ENCODE assay signal across 32 cellular contexts in genomic region chr2:55092439-55092838, GRCh38. TPM values are rescaled to one million over a fixed set of nuclear protein-coding genes. Genes with fewer than 3 reads are reported as not detected.
DNase-seq lines count a peak whose midpoint lies in the region; ATAC-seq, FAIRE-seq and TF ChIP-seq lines count a peak whose summit lies in the region.
"Had no signal": no experiment of that assay in that cellular context is flagged by ENCODE, and none has a peak within 500 bp of the region (broad histone marks: within the 10 kb centered on the region; RNA-seq: fewer than 3 reads in every experiment).

No MANE protein-coding gene starts in this region.

- TF ChIP-seq CTCF in GM23338 (conservative IDR thresholded peaks at IDR 0.05; ENCODE audit: low read depth in 2 of 2) = no peak
- TF ChIP-seq CTCF in RWPE2 (IDR thresholded peaks at IDR 0.05; ENCODE audit: poor library complexity, severe bottlenecking) = no peak
- no peak for TF ChIP-seq CTCF in hepatocyte (IDR thresholded peaks at IDR 0.05; ENCODE audit: poor library complexity)
- no peak for TF ChIP-seq CTCF in left ventricle myocardium inferior (IDR thresholded peaks at IDR 0.05; ENCODE audit: borderline replicate concordance)

- no peak overlapping the region for H3K4me3 Mint-ChIP-seq in GM23338
- H3K4me3 Mint-ChIP-seq: activated CD4-positive, alpha-beta T cell treated with anti-CD3 and anti-CD28 coated beads, Interleukin-2, amount 10 ng/mL, durations not matched to agents 24 days and 14 days; activated CD8-positive, alpha-beta memory T cell treated with anti-CD3 and anti-CD28 coated beads, Interleukin-2, amount 10 ng/mL, durations not matched to agents 7 days and 5 days; B cell; CD8-positive, alpha-beta memory T cell; endodermal cell; H9; memory B cell; stimulated activated naive CD8-positive, alpha-beta T cell treated with anti-CD3 and anti-CD28 coated beads, Interleukin-15, Interleukin-2, amounts not matched to agents 100 ng/mL and 50 ng/mL, for 24 hours had no signal

- peaks cover 11% of the 10 kb centered on the region for H3K9me2 ChIP-seq in GM23338 (ENCODE audit: insufficient read depth)
- H3K9me2 ChIP-seq in hepatocyte (replicated peaks; ENCODE audit: insufficient read depth) = no peaks in the 10 kb centered on the region

- H3K27me3 ChIP-seq in GM23338 (ENCODE audit: insufficient read depth) = no peaks in the 10 kb centered on the region
- H3K27me3 ChIP-seq in RWPE2 (ENCODE audit: insufficient read depth, poor library complexity, severe bottlenecking) = no peaks in the 10 kb centered on the region
- no peaks in the 10 kb centered on the region for H3K27me3 ChIP-seq in hepatocyte
- no peaks in the 10 kb centered on the region for H3K27me3 ChIP-seq in small intestine (ENCODE audit: control insufficient read depth in 2 of 2, insufficient read depth in 2 of 2, low read length in 2 of 2)
- no peaks in the 10 kb centered on the region for H3K27me3 ChIP-seq in MG63
- H3K27me3 ChIP-seq in left ventricle myocardium inferior (ENCODE audit: low read depth) = no peaks in the 10 kb centered on the region
- H3K27me3 ChIP-seq: gastroesophageal sphincter, SJSA1 had no signal

- DNase-seq in GM23338 (ENCODE audit: low spot score) (no peak), RWPE2 (ENCODE audit: low spot score) (no peak), hepatocyte (ENCODE audit: low spot score) (no peak), small intestine (peak; percentile 67), SHP77 (lab: John Stamatoyannopoulos, UW) (no peak), MG63 (no peak), left ventricle myocardium inferior (no peak)
- DNase-seq: ACHN; activated CD4-positive, alpha-beta T cell treated with anti-CD3 and anti-CD28 coated beads, Interleukin-2, amount 10 ng/mL, durations not matched to agents 24 days and 14 days; activated CD8-positive, alpha-beta memory T cell treated with anti-CD3 and anti-CD28 coated beads, Interleukin-2, amount 10 ng/mL, durations not matched to agents 7 days and 5 days; activated naive CD4-positive, alpha-beta T cell; activated T-cell treated with anti-CD3 and anti-CD28 coated beads, Interleukin-2, amount 50 U/mL, for 48 hours; CD8-positive, alpha-beta memory T cell; central memory CD4-positive, alpha-beta T cell; dermis blood vessel endothelial cell; DMS 273 treated with DMSO at 0.1 percent for 48 hours; endodermal cell; H9; NCI-H1092 treated with DMSO at 0.1 percent for 48 hours; NCI-H1694 treated with DMSO at 0.1 percent for 48 hours; NCI-H446 treated with DMSO at 0.1 percent for 48 hours; NCI-H774; posterior cingulate gyrus; right cardiac atrium; stimulated activated CD4-positive, alpha-beta T cell treated with anti-CD3 and anti-CD28 coated beads, Interleukin-2, amount 100 ng/mL, for 24 hours; WERI-Rb-1 had no signal

- no peak overlapping the region for H3K4me3 ChIP-seq in GM23338
- H3K4me3 ChIP-seq in RWPE2 (ENCODE audit: severe bottlenecking) = no peak overlapping the region
- H3K4me3 ChIP-seq in hepatocyte = no peak overlapping the region
- no peak overlapping the region for H3K4me3 ChIP-seq in small intestine (ENCODE audit: low read depth in 1 of 2, low read length in 2 of 2)
- H3K4me3 ChIP-seq in MG63 = no peak overlapping the region
- H3K4me3 ChIP-seq in left ventricle myocardium inferior = no peak overlapping the region
- H3K4me3 ChIP-seq: gastroesophageal sphincter, SJSA1, thoracic aorta had no signal

- H2AFZ ChIP-seq in GM23338 = peak overlapping the region; percentile 81; the same call in 1 of the 2 replicates
- H2AFZ ChIP-seq in hepatocyte = no peak overlapping the region

- H3K27ac ChIP-seq in GM23338 (ENCODE audit: low read depth) (no peak overlapping the region), RWPE2 (ENCODE audit: poor library complexity, severe bottlenecking) (peak overlapping the region; percentile 85), hepatocyte (peak overlapping the region; percentile 30), small intestine (ENCODE audit: low read depth in 1 of 2, low read length in 1 of 2) (no peak overlapping the region), left ventricle myocardium inferior (replicated peaks) (no peak overlapping the region)
- H3K27ac ChIP-seq: gastroesophageal sphincter, SJSA1, thoracic aorta, WERI-Rb-1 had no signal

- peaks cover 4% of the 10 kb centered on the region for H3K4me1 Mint-ChIP-seq in GM23338
- H3K4me1 Mint-ChIP-seq: B cell, memory B cell had no signal

- WGBS in hepatocyte (ENCODE audit: low lambda C conversion rate, missing lambda C conversion rate) = 95% methylated on average over 6 of the region's 6 CpGs
- WGBS in small intestine, 3 donors = 39 to 80% (median 59%) methylated on average over 6 of the region's 6 CpGs

- H3K36me3 Mint-ChIP-seq in GM23338 (ENCODE audit: low read depth) = no peaks in the 10 kb centered on the region
- H3K36me3 Mint-ChIP-seq: activated CD8-positive, alpha-beta memory T cell treated with anti-CD3 and anti-CD28 coated beads, Interleukin-2, amount 10 ng/mL, durations not matched to agents 7 days and 5 days; CD8-positive, alpha-beta memory T cell; memory B cell had no signal

- intact Hi-C loops in left ventricle myocardium inferior (cut with micrococcal nuclease) = no loop called here

- no peaks in the 10 kb centered on the region for H3K4me1 ChIP-seq in GM23338 (ENCODE audit: insufficient read depth)
- H3K4me1 ChIP-seq in RWPE2 (ENCODE audit: insufficient read depth, poor library complexity, severe bottlenecking) = peaks cover 34% of the 10 kb centered on the region
- H3K4me1 ChIP-seq in hepatocyte (ENCODE audit: insufficient read depth) = peaks cover 12% of the 10 kb centered on the region
- no peaks in the 10 kb centered on the region for H3K4me1 ChIP-seq in small intestine (ENCODE audit: control insufficient read depth in 2 of 2, insufficient read depth in 1 of 2, low read depth in 1 of 2, low read length in 1 of 2)
- H3K4me1 ChIP-seq in left ventricle myocardium inferior = peaks cover 25% of the 10 kb centered on the region

- no peak for FAIRE-seq in small intestine (lab: Jason Lieb, UNC)

- H3K27ac Mint-ChIP-seq in GM23338 = no peak overlapping the region
- H3K27ac Mint-ChIP-seq: activated CD4-positive, alpha-beta T cell treated with anti-CD3 and anti-CD28 coated beads, Interleukin-2, amount 10 ng/mL, durations not matched to agents 24 days and 14 days; activated CD8-positive, alpha-beta memory T cell treated with anti-CD3 and anti-CD28 coated beads, Interleukin-2, amount 10 ng/mL, durations not matched to agents 7 days and 5 days; B cell; endodermal cell; memory B cell; stimulated activated naive CD8-positive, alpha-beta T cell treated with anti-CD3 and anti-CD28 coated beads, Interleukin-15, Interleukin-2, amounts not matched to agents 100 ng/mL and 50 ng/mL, for 24 hours had no signal

- ATAC-seq in GM23338 = no peak
- ATAC-seq in RWPE2 (ENCODE audit: low read depth) = peak; percentile 44; the same call in 2 of the 3 replicates
- ATAC-seq: activated CD8-positive, alpha-beta memory T cell treated with anti-CD3 and anti-CD28 coated beads, Interleukin-2, amount 10 ng/mL, durations not matched to agents 7 days and 5 days; gastroesophageal sphincter; right cardiac atrium had no signal

- H4K20me1 ChIP-seq in GM23338 (replicated peaks; ENCODE audit: insufficient read depth) (no peaks in the 10 kb centered on the region), hepatocyte (ENCODE audit: insufficient read depth, poor library complexity, severe bottlenecking) (no peaks in the 10 kb centered on the region)

- H3K79me2 ChIP-seq in GM23338 (replicated peaks; ENCODE audit: insufficient read depth) (no peaks in the 10 kb centered on the region), hepatocyte (no peaks in the 10 kb centered on the region)

- H3F3A ChIP-seq in GM23338 (replicated peaks; ENCODE audit: low read depth) = no peaks in the 10 kb centered on the region

- no peaks in the 10 kb centered on the region; the same call in 1 of the 2 replicates for H3K36me3 ChIP-seq in GM23338 (ENCODE audit: insufficient read depth)
- no peaks in the 10 kb centered on the region for H3K36me3 ChIP-seq in RWPE2 (ENCODE audit: low read depth)
- H3K36me3 ChIP-seq in hepatocyte (replicated peaks; ENCODE audit: insufficient read depth, low read depth) = no peaks in the 10 kb centered on the region
- H3K36me3 ChIP-seq in small intestine (ENCODE audit: control insufficient read depth in 2 of 2, insufficient read depth in 2 of 2, low read length in 2 of 2) = no peaks in the 10 kb centered on the region
- no peaks in the 10 kb centered on the region for H3K36me3 ChIP-seq in MG63
- no peaks in the 10 kb centered on the region for H3K36me3 ChIP-seq in left ventricle myocardium inferior
- H3K36me3 ChIP-seq: gastroesophageal sphincter, SJSA1, thoracic aorta, WERI-Rb-1 had no signal

- no peak overlapping the region for H3K4me2 ChIP-seq in GM23338
- no peak overlapping the region for H3K4me2 ChIP-seq in hepatocyte

- H3K9me3 ChIP-seq in RWPE2 (ENCODE audit: severe bottlenecking) = no peaks in the 10 kb centered on the region
- no peaks in the 10 kb centered on the region for H3K9me3 ChIP-seq in hepatocyte (ENCODE audit: low read depth)
- H3K9me3 ChIP-seq in small intestine (ENCODE audit: control insufficient read depth, low read depth) = no peaks in the 10 kb centered on the region
- H3K9me3 ChIP-seq in MG63 = no peaks in the 10 kb centered on the region
- H3K9me3 ChIP-seq in left ventricle myocardium inferior (replicated peaks) = no peaks in the 10 kb centered on the region
- H3K9me3 ChIP-seq: gastroesophageal sphincter, SJSA1, thoracic aorta had no signal

- H3K9me3 Mint-ChIP-seq in GM23338 = no peaks in the 10 kb centered on the region
- H3K9me3 Mint-ChIP-seq: CD8-positive, alpha-beta memory T cell; endodermal cell; H9; memory B cell; stimulated activated naive CD8-positive, alpha-beta T cell treated with anti-CD3 and anti-CD28 coated beads, Interleukin-15, Interleukin-2, amounts not matched to agents 100 ng/mL and 50 ng/mL, for 24 hours had no signal

- H3K27me3 Mint-ChIP-seq in GM23338 (ENCODE audit: insufficient read depth, low read depth, poor library complexity) = no peaks in the 10 kb centered on the region
- H3K27me3 Mint-ChIP-seq: activated CD4-positive, alpha-beta T cell treated with anti-CD3 and anti-CD28 coated beads, Interleukin-2, amount 10 ng/mL, durations not matched to agents 24 days and 14 days; activated CD8-positive, alpha-beta memory T cell treated with anti-CD3 and anti-CD28 coated beads, Interleukin-2, amount 10 ng/mL, durations not matched to agents 7 days and 5 days; CD8-positive, alpha-beta memory T cell; memory B cell; stimulated activated naive CD8-positive, alpha-beta T cell treated with anti-CD3 and anti-CD28 coated beads, Interleukin-15, Interleukin-2, amounts not matched to agents 100 ng/mL and 50 ng/mL, for 24 hours had no signal

RNA-seq across cellular contexts. Expression of gene RTN4, which starts 42.2 kb away (rescaled TPM):
- 221 and 244 TPM in 2 replicates for total RNA-seq in GM23338 (2014; rRNA removed; shearing (Covaris generic))
- polyA plus RNA-seq in GM23338 (2016; fragmentation: Nextera tagmentation; extraction: Ambion mirVana) (218 and 221 TPM in 2 replicates), hepatocyte (437 and 455 TPM in 2 replicates), small intestine (100 to 1,000 TPM in 2 of 3 donors, 10 to 100 TPM in 1; 98.1 to 163 (median 152) TPM)
- total RNA-seq in hepatocyte (243 and 284 TPM in 2 replicates), left ventricle myocardium inferior (105 TPM)
- 304 and 433 TPM in 2 replicates for total RNA-seq in MG63 (2014; rRNA removed; shearing (Covaris generic); ENCODE audit: low replicate concordance)

Comparison
In these comparisons a context has a peak if more than half of its experiments do, and no peak if none do; other contexts are left out.
1. H3K27ac ChIP-seq: peak in RWPE2 (single experiment) and hepatocyte (single experiment); none in GM23338 (single experiment), small intestine (0 of 2) and left ventricle myocardium inferior (single experiment).